Comparison of ENCODE assay signal across 8 cellular contexts in genomic region chr2:107146181-107146580, GRCh38.
"Had no signal": no experiment of that assay in that cellular context is flagged by ENCODE, and none has a peak within 500 bp of the region (broad histone marks: within the 10 kb centered on the region; RNA-seq: fewer than 3 reads in every experiment).

No MANE protein-coding gene starts in this region.

- H3K36me3 ChIP-seq: HAP-1 had no signal

- H3K4me1 ChIP-seq: HAP-1 had no signal

- H2AFZ ChIP-seq: GM23248, GM23338 had no signal

- H3K9ac ChIP-seq: GM23248 had no signal

- H3K9me3 ChIP-seq: HAP-1 had no signal

- DNase-seq: GM23248, GOT3, H7, H9, HCEC 1CT, HFFc6 had no signal

- H3K4me3 ChIP-seq: GM23248, GM23338, HAP-1 had no signal

- H3K27ac ChIP-seq: GM23248 had no signal

- H3K4me2 ChIP-seq: GM23338 had no signal
